ENCODE assay signal across 12 cellular contexts in the genomic region with DNA sequence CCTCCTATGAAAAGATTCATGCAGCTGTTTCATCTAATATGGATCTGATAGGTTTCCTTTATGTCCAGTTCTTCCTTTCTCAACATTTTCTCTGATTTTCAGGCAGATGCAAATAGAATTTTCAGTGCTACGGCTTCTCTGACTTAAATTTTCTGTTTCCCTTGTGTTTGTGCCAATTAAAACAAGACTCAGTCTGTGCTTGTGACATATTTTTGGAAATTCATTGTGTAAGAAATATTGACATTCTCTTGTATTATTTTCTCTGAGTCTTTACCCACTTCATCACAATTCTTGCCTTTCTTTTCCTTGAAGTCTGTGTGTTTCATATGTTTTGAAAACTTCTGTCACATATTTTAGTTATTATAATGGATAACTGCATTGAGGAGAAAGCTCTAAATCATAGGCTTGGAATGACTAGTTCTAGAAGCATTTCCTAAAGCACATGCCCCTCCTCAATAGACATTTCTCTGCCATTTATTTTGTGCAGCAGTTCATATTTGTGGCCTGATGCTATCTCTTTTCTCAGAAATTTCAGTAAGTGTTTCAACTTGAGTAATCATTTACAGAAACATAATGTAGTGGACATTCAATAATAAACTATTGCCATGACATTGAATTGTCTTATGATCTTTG.
A peak's percentile ranks its signal among the peaks of the same experiment; 100 is the strongest.
DNase-seq lines count a peak whose midpoint lies in the region; ATAC-seq and TF ChIP-seq lines count a peak whose summit lies in the region.
"Had no signal": no experiment of that assay in that cellular context is flagged by ENCODE, and none has a peak within 500 bp of the region (broad histone marks: within the 10 kb centered on the region; RNA-seq: fewer than 3 reads in every experiment).

No MANE protein-coding gene starts in this region.

- intact Hi-C loops in CD4-positive, alpha-beta memory T cell (cut with micrococcal nuclease), result no loop called here

- H3K27me3 ChIP-seq in BE2C, result no peaks in the 10 kb centered on the region
- H3K27me3 ChIP-seq in CD4-positive, alpha-beta memory T cell (ENCODE audit: insufficient read depth, low read length), result no peaks in the 10 kb centered on the region
- H3K27me3 ChIP-seq: neural progenitor cell had no signal

- H3K9me3 Mint-ChIP-seq in osteocyte (ENCODE audit: unreplicated experiment), result peaks cover 6% of the 10 kb centered on the region
- H3K9me3 Mint-ChIP-seq in CD4-positive, alpha-beta memory T cell, result peaks cover 7 to 34% (median 11%) of the 10 kb centered on the region in 8 donors

- no peak for ATAC-seq in GM18909 (IDR thresholded peaks at IDR 0.05; ENCODE audit: poor library complexity, unreplicated experiment)

- H3K4me1 ChIP-seq in BE2C, result no peaks in the 10 kb centered on the region
- H3K4me1 ChIP-seq in CD4-positive, alpha-beta memory T cell (ENCODE audit: insufficient read depth, low read length), result no peaks in the 10 kb centered on the region
- H3K4me1 ChIP-seq: neural progenitor cell had no signal

- POLR2A ChIA-PET in RWPE1 (lab: Yijun Ruan, JAX; ENCODE audit: low non-redundant PET), result no interaction called here
- POLR2A ChIA-PET in CD4-positive, alpha-beta memory T cell (lab: Charles Lee; ENCODE audit: partially characterized antibody), result no interaction called here

- no peaks in the 10 kb centered on the region for H3K36me3 ChIP-seq in BE2C
- no peaks in the 10 kb centered on the region for H3K36me3 ChIP-seq in CD4-positive, alpha-beta memory T cell (ENCODE audit: insufficient read depth, low read length)
- H3K36me3 ChIP-seq: neural progenitor cell had no signal

- H3K27me3 Mint-ChIP-seq in osteocyte (ENCODE audit: unreplicated experiment), result no peaks in the 10 kb centered on the region
- H3K27me3 Mint-ChIP-seq in CD4-positive, alpha-beta memory T cell, result no peaks in the 10 kb centered on the region
- H3K27me3 Mint-ChIP-seq: brain had no signal

- peak overlapping the region; percentile 14 for H3K4me3 Mint-ChIP-seq in osteocyte (ENCODE audit: unreplicated experiment)
- H3K4me3 Mint-ChIP-seq in CD4-positive, alpha-beta memory T cell, result no peak overlapping the region
- H3K4me3 Mint-ChIP-seq: brain, neural progenitor cell had no signal

- TF ChIP-seq CTCF in RWPE1 (conservative IDR thresholded peaks at IDR 0.05; ENCODE audit: low read depth), result no peak
- no peak for TF ChIP-seq CTCF in epithelial cell of proximal tubule (conservative IDR thresholded peaks at IDR 0.05; ENCODE audit: low read depth, low read length)
- TF ChIP-seq CTCF in osteocyte (IDR thresholded peaks at IDR 0.05), result no peak
- TF ChIP-seq CTCF in BE2C (IDR thresholded peaks at IDR 0.05; ENCODE audit: low read depth, low read length), result no peak

- CTCF ChIA-PET in RWPE1 (lab: Yijun Ruan, JAX), result interaction anchor here (0.6 to 0.7 kb wide), 3 partner anchors 9 to 930 kb away, joined by 3 to 4 read pairs (median 4); no protein-coding TSS in a partner anchor
- CTCF ChIA-PET in CD4-positive, alpha-beta memory T cell (lab: Charles Lee; ENCODE audit: partially characterized antibody), result no interaction called here

- H3K27ac Mint-ChIP-seq in osteocyte (ENCODE audit: unreplicated experiment), result peak overlapping the region; percentile 97
- H3K27ac Mint-ChIP-seq in CD4-positive, alpha-beta memory T cell, result no peak overlapping the region
- H3K27ac Mint-ChIP-seq: brain, neural progenitor cell had no signal

- H3K27ac ChIP-seq in RWPE1, result peak overlapping the region; percentile 84
- no peak overlapping the region for H3K27ac ChIP-seq in CD4-positive, alpha-beta memory T cell (ENCODE audit: low read depth, low read length)
- H3K27ac ChIP-seq: neural progenitor cell had no signal

- H3K4me1 Mint-ChIP-seq in osteocyte (ENCODE audit: unreplicated experiment), result peaks cover 31% of the 10 kb centered on the region
- H3K4me1 Mint-ChIP-seq in CD4-positive, alpha-beta memory T cell, result no peaks in the 10 kb centered on the region
- H3K4me1 Mint-ChIP-seq: brain had no signal

- DNase-seq in AG20443 (ENCODE audit: low spot score), result peak; percentile 71
- peak; percentile 62 for DNase-seq in RWPE1 (ENCODE audit: low spot score)
- DNase-seq in epithelial cell of proximal tubule (ENCODE audit: low read depth), result peak; percentile 31
- no peak for DNase-seq in osteocyte (ENCODE audit: extremely low spot score, unreplicated experiment)
- no peak for DNase-seq in iPS-NIHi11 (ENCODE audit: low spot score)
- DNase-seq in BE2C, result no peak
- DNase-seq in CD4-positive, alpha-beta memory T cell, result no peak
- DNase-seq: Calu3, Karpas-422 had no signal

- no peaks in the 10 kb centered on the region for H3K36me3 Mint-ChIP-seq in osteocyte (ENCODE audit: unreplicated experiment)
- no peaks in the 10 kb centered on the region for H3K36me3 Mint-ChIP-seq in CD4-positive, alpha-beta memory T cell
- H3K36me3 Mint-ChIP-seq: brain, neural progenitor cell had no signal

- H3K4me3 ChIP-seq in epithelial cell of proximal tubule (ENCODE audit: low read depth, low read length) (no peak overlapping the region), BE2C (ENCODE audit: low read depth, low read length) (no peak overlapping the region)
- H3K4me3 ChIP-seq in CD4-positive, alpha-beta memory T cell (ENCODE audit: low read length in 2 of 2), result no peak overlapping the region
- H3K4me3 ChIP-seq: neural progenitor cell had no signal

- no peaks in the 10 kb centered on the region for H3K9me3 ChIP-seq in BE2C
- H3K9me3 ChIP-seq in CD4-positive, alpha-beta memory T cell (ENCODE audit: control insufficient read depth in 1 of 2, low read length in 2 of 2), result no peaks in the 10 kb centered on the region

Comparison
In these comparisons a context has a peak if more than half of its experiments do, and no peak if none do; other contexts are left out.
1. DNase-seq: peak in AG20443 (single experiment), RWPE1 (single experiment) and epithelial cell of proximal tubule (single experiment); none in osteocyte (single experiment), iPS-NIHi11 (single experiment), BE2C (single experiment) and CD4-positive, alpha-beta memory T cell (0 of 5).